ENCODE assay signal across 15 cellular contexts in the genomic region with DNA sequence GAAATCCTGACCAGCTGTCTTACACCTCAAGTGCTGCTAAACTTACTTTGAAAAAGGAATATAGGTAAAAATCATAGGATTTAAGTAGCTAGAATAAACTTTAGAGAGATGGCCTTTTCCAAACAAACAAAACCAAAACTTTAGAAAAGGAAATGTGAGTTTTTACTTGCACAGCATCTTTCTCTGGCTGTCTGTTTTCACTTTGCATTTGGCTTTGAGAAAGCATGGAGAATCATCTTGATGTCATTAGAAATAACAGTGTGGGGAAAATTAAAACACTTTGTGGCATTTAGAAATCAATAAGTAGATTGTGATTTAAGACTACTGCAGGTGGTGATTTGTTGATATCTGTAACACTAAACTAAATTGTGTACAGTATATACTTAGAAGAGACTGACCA. TPM values are rescaled to one million over a fixed set of nuclear protein-coding genes. Genes with fewer than 3 reads are reported as not detected.
DNase-seq lines count a peak whose midpoint lies in the region; ATAC-seq, FAIRE-seq and TF ChIP-seq lines count a peak whose summit lies in the region.
"Had no signal": no experiment of that assay in that cellular context is flagged by ENCODE, and none has a peak within 500 bp of the region (broad histone marks: within the 10 kb centered on the region; RNA-seq: fewer than 3 reads in every experiment).

No MANE protein-coding gene starts in this region.

- DNase-seq in D721Med (ENCODE audit: insufficient read length, low spot score), result no peak
- DNase-seq in Panc1 (ENCODE audit: low read depth, low spot score), result no peak
- DNase-seq in esophagus squamous epithelium (lab: John Stamatoyannopoulos, UW), result no peak
- DNase-seq in sigmoid colon, result no peak
- no peak for DNase-seq in T-helper 2 cell treated with Interferon-gamma antibody and Interleukin-4, amounts not matched to agents 5 μg/mL and 100 μg/mL, for 36 hours (ENCODE audit: low spot score)
- DNase-seq in effector CD8-positive, alpha-beta T cell (lab: John Stamatoyannopoulos, UW), result no peak
- DNase-seq: activated B cell treated with CpG ODN at 0.5 μM for 24 hours; activated naive CD8-positive, alpha-beta T cell treated with anti-CD3 and anti-CD28 coated beads, Interleukin-2, amount 50 U/mL, for 24 hours; DMS79 treated with DMSO at 0.1 percent for 48 hours; NCI-H1105 treated with DMSO at 0.1 percent for 48 hours; nucleus accumbens had no signal

- intact Hi-C loops in Panc1 (cut with micrococcal nuclease; ENCODE audit: unreplicated experiment) (no loop called here), esophagus squamous epithelium (cut with DNase I) (no loop called here), sigmoid colon (cut with DNase I) (no loop called here)

- no peak for TF ChIP-seq EP300 in sigmoid colon (IDR thresholded peaks at IDR 0.05)

- peak overlapping the region; percentile 78 for H3K27ac ChIP-seq in Panc1 (ENCODE audit: low read length)
- H3K27ac ChIP-seq in esophagus squamous epithelium, result peak overlapping the region in 3 of 4 donors; percentile 15 to 79 (median 77)
- H3K27ac ChIP-seq in sigmoid colon, result peak overlapping the region in 3 of 4 donors; percentile 18 to 42 (median 37)
- H3K27ac ChIP-seq: BLaER1 had no signal

- H3K27me3 ChIP-seq in Panc1 (ENCODE audit: control insufficient read depth, insufficient read depth, low read length) (no peaks in the 10 kb centered on the region), esophagus squamous epithelium (no peaks in the 10 kb centered on the region), sigmoid colon (no peaks in the 10 kb centered on the region)
- H3K27me3 ChIP-seq: BLaER1 had no signal

- peak; percentile 58 for FAIRE-seq in D721Med (lab: Jason Lieb, UNC)

- no TSS peak for BruUV-seq in Panc1 (replicated peaks; lab: Mats Ljungman, UMichigan)

- CTCF ChIA-PET in Panc1 (lab: Charles Lee), result no interaction called here

- no peaks in the 10 kb centered on the region for H3K27me3 Mint-ChIP-seq in T-helper 2 cell treated with Interferon-gamma antibody and Interleukin-4, amounts not matched to agents 5 μg/mL and 100 μg/mL, for 36 hours (ENCODE audit: low read depth)
- H3K27me3 Mint-ChIP-seq: activated B cell treated with CpG ODN at 0.5 μM for 24 hours; activated naive CD8-positive, alpha-beta T cell treated with anti-CD3 and anti-CD28 coated beads, Interleukin-2, amount 50 U/mL, for 24 hours; IgD-negative memory B cell had no signal

- H3K4me3 Mint-ChIP-seq in T-helper 2 cell treated with Interferon-gamma antibody and Interleukin-4, amounts not matched to agents 5 μg/mL and 100 μg/mL, for 36 hours, result no peak overlapping the region
- H3K4me3 Mint-ChIP-seq: activated B cell treated with CpG ODN at 0.5 μM for 24 hours; activated naive CD8-positive, alpha-beta T cell treated with anti-CD3 and anti-CD28 coated beads, Interleukin-2, amount 50 U/mL, for 24 hours had no signal

- H3K4me3 ChIP-seq in Panc1 (ENCODE audit: low read depth in 2 of 2, low read length in 2 of 2) (no peak overlapping the region), esophagus squamous epithelium (no peak overlapping the region), sigmoid colon (no peak overlapping the region)
- H3K4me3 ChIP-seq: BLaER1 had no signal

- no peak overlapping the region for H3K27ac Mint-ChIP-seq in T-helper 2 cell treated with Interferon-gamma antibody and Interleukin-4, amounts not matched to agents 5 μg/mL and 100 μg/mL, for 36 hours
- H3K27ac Mint-ChIP-seq: activated B cell treated with CpG ODN at 0.5 μM for 24 hours; activated naive CD8-positive, alpha-beta T cell treated with anti-CD3 and anti-CD28 coated beads, Interleukin-2, amount 50 U/mL, for 24 hours; IgD-negative memory B cell had no signal

- no peak for TF ChIP-seq CTCF in D721Med (IDR thresholded peaks at IDR 0.05; ENCODE audit: insufficient read depth, missing control alignments)
- no peak for TF ChIP-seq CTCF in Panc1 (IDR thresholded peaks at IDR 0.05)
- no peak for TF ChIP-seq CTCF in esophagus squamous epithelium (IDR thresholded peaks at IDR 0.05)
- TF ChIP-seq CTCF in sigmoid colon (IDR thresholded peaks at IDR 0.05), result no peak

- H3K4me1 Mint-ChIP-seq in T-helper 2 cell treated with Interferon-gamma antibody and Interleukin-4, amounts not matched to agents 5 μg/mL and 100 μg/mL, for 36 hours (ENCODE audit: low read depth), result peaks cover 32% of the 10 kb centered on the region

- TF ChIP-seq POLR2A in esophagus squamous epithelium (IDR thresholded peaks at IDR 0.05) (no peak), sigmoid colon (IDR thresholded peaks at IDR 0.05) (no peak)

- H3K4me1 ChIP-seq in Panc1 (ENCODE audit: control insufficient read depth, insufficient read depth, low read length) (peaks cover 48% of the 10 kb centered on the region), esophagus squamous epithelium (peaks cover 14 to 87% (median 29%) of the 10 kb centered on the region in 3 donors), sigmoid colon (peaks cover 0 to 36% (median 32%) of the 10 kb centered on the region in 4 donors)

- peaks cover 5% of the 10 kb centered on the region for H3K36me3 Mint-ChIP-seq in T-helper 2 cell treated with Interferon-gamma antibody and Interleukin-4, amounts not matched to agents 5 μg/mL and 100 μg/mL, for 36 hours (ENCODE audit: low read depth)
- H3K36me3 Mint-ChIP-seq: IgD-negative memory B cell had no signal

- H3K36me3 ChIP-seq in Panc1 (ENCODE audit: control insufficient read depth, insufficient read depth, low read length) (no peaks in the 10 kb centered on the region), esophagus squamous epithelium (peaks cover 0 to under 1% (median 0%) of the 10 kb centered on the region in 3 donors), sigmoid colon (no peaks in the 10 kb centered on the region)
- H3K36me3 ChIP-seq: BLaER1 had no signal

- H3K9me3 Mint-ChIP-seq in T-helper 2 cell treated with Interferon-gamma antibody and Interleukin-4, amounts not matched to agents 5 μg/mL and 100 μg/mL, for 36 hours, result no peaks in the 10 kb centered on the region
- H3K9me3 Mint-ChIP-seq: activated B cell treated with CpG ODN at 0.5 μM for 24 hours; activated naive CD8-positive, alpha-beta T cell treated with anti-CD3 and anti-CD28 coated beads, Interleukin-2, amount 50 U/mL, for 24 hours; IgD-negative memory B cell had no signal

- POLR2A ChIA-PET in Panc1 (lab: Charles Lee), result interaction anchor here (0.6 to 0.7 kb wide), 2 partner anchors 38 to 164 kb away, joined by 3 read pairs; no protein-coding TSS in a partner anchor

- ATAC-seq in Panc1 (no peak), HG02852 (IDR thresholded peaks at IDR 0.05; ENCODE audit: unreplicated experiment) (no peak), GM21528 (IDR thresholded peaks at IDR 0.05; ENCODE audit: low FRiP score, unreplicated experiment) (no peak)

- H3K9me3 ChIP-seq in Panc1 (ENCODE audit: control insufficient read depth, insufficient read depth, low read depth, low read length) (no peaks in the 10 kb centered on the region), esophagus squamous epithelium (no peaks in the 10 kb centered on the region), sigmoid colon (no peaks in the 10 kb centered on the region)
- H3K9me3 ChIP-seq: BLaER1 had no signal

- in situ Hi-C loops in Panc1 (cut with HindIII; ENCODE audit: low pct_unique_long_range_greater_than_20kb, low sequenced_read_pairs), result no loop called here

RNA-seq across cellular contexts. Expression of gene WDFY2, which starts 6.0 kb away (rescaled TPM):
- total RNA-seq in Panc1 (2021; ENCODE audit: unreplicated experiment), result 7.8 TPM
- 10.3 TPM for polyA plus RNA-seq in Panc1 (2012; ENCODE audit: insufficient read length)
- 10 to 100 TPM in 3 of 4 donors, 1 to 10 TPM in 1; 7.7 to 23.3 (median 18.2) TPM for total RNA-seq in esophagus squamous epithelium
- total RNA-seq in sigmoid colon, result 10 to 100 TPM in 2 of 4 donors, 1 to 10 TPM in 2; 7.3 to 18.3 (median 9.9) TPM
- polyA plus RNA-seq in sigmoid colon, result 1 to 10 TPM in 1 of 3 donors, under 1 TPM in 2; 0.60 to 2.7 (median 0.92) TPM
